11 cellular contexts compared by ENCODE assay signal in the genomic region with DNA sequence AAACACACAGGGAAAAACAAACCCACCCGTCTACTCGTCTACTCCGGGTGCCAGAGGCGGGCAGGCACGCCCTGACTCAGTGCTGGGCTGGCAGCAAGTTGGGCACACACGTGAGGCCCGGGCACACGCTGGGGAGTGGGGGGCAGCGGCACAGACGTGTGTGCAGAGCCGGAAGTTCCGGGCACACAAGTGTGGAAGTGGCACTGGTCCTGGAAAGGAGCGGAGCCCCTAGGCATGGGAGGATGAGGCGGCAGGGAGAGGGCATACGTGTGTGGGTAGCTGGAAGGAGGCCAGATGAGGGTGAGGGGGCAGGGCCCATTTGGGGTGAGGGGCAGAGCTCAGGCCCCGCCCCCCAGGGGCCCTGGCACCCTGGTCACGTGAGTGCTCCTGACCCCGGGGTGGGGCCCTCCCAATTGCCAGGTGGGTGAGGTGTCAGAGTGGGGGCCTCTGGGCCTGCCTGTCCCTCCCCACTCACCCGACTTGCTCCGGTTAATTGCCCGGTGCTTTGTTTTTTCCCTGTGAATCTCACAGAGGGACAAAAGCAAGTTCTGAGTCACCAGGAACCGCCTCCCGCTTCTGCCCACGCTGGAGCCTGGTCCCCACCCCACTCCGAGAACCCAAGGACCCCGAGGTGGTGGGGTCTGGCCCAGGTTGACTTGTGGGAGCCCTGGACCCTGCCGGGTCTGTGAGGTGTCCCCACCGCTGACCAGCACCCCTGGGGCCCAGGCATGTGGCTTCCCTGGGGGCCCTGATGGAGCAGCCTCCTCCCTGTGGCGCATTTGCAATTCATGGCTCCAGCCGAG.
DNase-seq lines count a peak whose midpoint lies in the region; ATAC-seq and TF ChIP-seq lines count a peak whose summit lies in the region.
"Had no signal": no experiment of that assay in that cellular context is flagged by ENCODE, and none has a peak within 500 bp of the region (broad histone marks: within the 10 kb centered on the region; RNA-seq: fewer than 3 reads in every experiment).

No MANE protein-coding gene starts in this region.

- BruUV-seq in A673 (replicated peaks; lab: Mats Ljungman, UMichigan), result no TSS peak

- ATAC-seq in GM19452 (IDR thresholded peaks at IDR 0.05; ENCODE audit: unreplicated experiment), result no peak

- TF ChIP-seq CTCF in A673 (conservative IDR thresholded peaks at IDR 0.05; ENCODE audit: low read depth, low read length) (no peak), colonic mucosa (IDR thresholded peaks at IDR 0.05) (no peak)

- no peaks in the 10 kb centered on the region for H3K36me3 Mint-ChIP-seq in activated T-helper 2 cell treated with anti-CD3 and anti-CD28 coated beads, Interferon-gamma antibody, Interleukin-2, Interleukin-4, amounts not matched to agents 10 μg/mL and 5 μg/mL and 100 μg/mL, durations not matched to agents 14 hours and 24 hours and 36 hours (ENCODE audit: low read depth)

- no peak overlapping the region for H3K27ac Mint-ChIP-seq in activated T-helper 2 cell treated with anti-CD3 and anti-CD28 coated beads, Interferon-gamma antibody, Interleukin-2, Interleukin-4, amounts not matched to agents 10 μg/mL and 5 μg/mL and 100 μg/mL, durations not matched to agents 14 hours and 24 hours and 36 hours

- peaks cover 10% of the 10 kb centered on the region for H3K27me3 Mint-ChIP-seq in activated T-helper 2 cell treated with anti-CD3 and anti-CD28 coated beads, Interferon-gamma antibody, Interleukin-2, Interleukin-4, amounts not matched to agents 10 μg/mL and 5 μg/mL and 100 μg/mL, durations not matched to agents 14 hours and 24 hours and 36 hours (ENCODE audit: low read depth)

- H3K27ac ChIP-seq in A673 (ENCODE audit: low read depth, low read length, poor library complexity, severe bottlenecking) (peak overlapping the region; percentile 47), HUES6 (ENCODE audit: low read depth, low read length) (peak overlapping the region; percentile 63; the same call in 1 of the 2 replicates), colonic mucosa (no peak overlapping the region)
- H3K27ac ChIP-seq: BLaER1 had no signal

- H3K27me3 ChIP-seq in A673 (replicated peaks; ENCODE audit: insufficient read depth, low read depth, low read length, poor library complexity), result no peaks in the 10 kb centered on the region
- peaks cover 8% of the 10 kb centered on the region; the same call in 1 of the 2 replicates for H3K27me3 ChIP-seq in HUES6 (ENCODE audit: control insufficient read depth, insufficient read depth, low read length)
- H3K27me3 ChIP-seq in colonic mucosa, result no peaks in the 10 kb centered on the region
- H3K27me3 ChIP-seq in mucosa of stomach (ENCODE audit: control insufficient read depth, insufficient read depth, low read length), result peaks cover 4% of the 10 kb centered on the region

- H3K9me3 Mint-ChIP-seq in activated T-helper 2 cell treated with anti-CD3 and anti-CD28 coated beads, Interferon-gamma antibody, Interleukin-2, Interleukin-4, amounts not matched to agents 10 μg/mL and 5 μg/mL and 100 μg/mL, durations not matched to agents 14 hours and 24 hours and 36 hours, result no peaks in the 10 kb centered on the region

- intact Hi-C loops in A673 (cut with micrococcal nuclease; ENCODE audit: unreplicated experiment) (no loop called here), colonic mucosa (cut with DNase I) (no loop called here)
- intact Hi-C loops in activated T-helper 2 cell treated with anti-CD3 and anti-CD28 coated beads, Interferon-gamma antibody, Interleukin-2, Interleukin-4, amounts not matched to agents 10 μg/mL and 5 μg/mL and 100 μg/mL, durations not matched to agents 14 hours and 24 hours and 36 hours (cut with micrococcal nuclease), result no loop called here

- H3K36me3 ChIP-seq in A673 (ENCODE audit: insufficient read depth, low read length, poor library complexity, severe bottlenecking) (no peaks in the 10 kb centered on the region), HUES6 (ENCODE audit: control insufficient read depth, insufficient read depth, low read length) (no peaks in the 10 kb centered on the region), colonic mucosa (no peaks in the 10 kb centered on the region), mucosa of stomach (ENCODE audit: control insufficient read depth, insufficient read depth, low read length) (no peaks in the 10 kb centered on the region)
- H3K36me3 ChIP-seq: BLaER1 had no signal

- peaks cover 2% of the 10 kb centered on the region for H3K4me1 Mint-ChIP-seq in activated T-helper 2 cell treated with anti-CD3 and anti-CD28 coated beads, Interferon-gamma antibody, Interleukin-2, Interleukin-4, amounts not matched to agents 10 μg/mL and 5 μg/mL and 100 μg/mL, durations not matched to agents 14 hours and 24 hours and 36 hours (ENCODE audit: low read depth)

- H3K9ac ChIP-seq in HUES6 (ENCODE audit: low read length), result peak overlapping the region; percentile 57
- peak overlapping the region in 1 of 2 donors; percentile 40 for H3K9ac ChIP-seq in colonic mucosa (ENCODE audit: low read depth in 2 of 2, low read length in 2 of 2)
- peak overlapping the region; percentile 50 for H3K9ac ChIP-seq in mucosa of stomach (ENCODE audit: low read length)
- H3K9ac ChIP-seq: BLaER1 had no signal

- H3K4me1 ChIP-seq in A673 (ENCODE audit: insufficient read depth, low read length, poor library complexity, severe bottlenecking) (peaks cover 29% of the 10 kb centered on the region), HUES6 (ENCODE audit: control insufficient read depth, insufficient read depth, low read length) (peaks cover 46% of the 10 kb centered on the region), colonic mucosa (no peaks in the 10 kb centered on the region), mucosa of stomach (ENCODE audit: control insufficient read depth, insufficient read depth, low read length) (peaks cover 14% of the 10 kb centered on the region)

- CTCF ChIA-PET in A673 (lab: Charles Lee), result no interaction called here

- DNase-seq in A673 (ENCODE audit: low spot score) (peak; percentile 60), colonic mucosa (peak; percentile 34), glomerular visceral epithelial cell (ENCODE audit: extremely low spot score) (no peak), SHP77 (lab: John Stamatoyannopoulos, UW) (no peak)
- no peak for DNase-seq in activated T-helper 2 cell treated with anti-CD3 and anti-CD28 coated beads, Interferon-gamma antibody, Interleukin-2, Interleukin-4, amounts not matched to agents 10 μg/mL and 5 μg/mL and 100 μg/mL, durations not matched to agents 14 hours and 24 hours and 36 hours (ENCODE audit: low spot score)
- DNase-seq: NCI-H526; stimulated activated naive CD4-positive, alpha-beta T cell had no signal

- no peaks in the 10 kb centered on the region for H3K9me3 ChIP-seq in A673 (ENCODE audit: low read depth, low read length, poor library complexity, severe bottlenecking)
- H3K9me3 ChIP-seq in HUES6 (ENCODE audit: control insufficient read depth, insufficient read depth, low read depth, low read length), result no peaks in the 10 kb centered on the region
- H3K9me3 ChIP-seq in colonic mucosa, result no peaks in the 10 kb centered on the region
- H3K9me3 ChIP-seq in mucosa of stomach (ENCODE audit: control insufficient read depth, low read length), result no peaks in the 10 kb centered on the region
- H3K9me3 ChIP-seq: BLaER1 had no signal

- no peak overlapping the region for H3K4me3 Mint-ChIP-seq in activated T-helper 2 cell treated with anti-CD3 and anti-CD28 coated beads, Interferon-gamma antibody, Interleukin-2, Interleukin-4, amounts not matched to agents 10 μg/mL and 5 μg/mL and 100 μg/mL, durations not matched to agents 14 hours and 24 hours and 36 hours (ENCODE audit: low read depth)

- POLR2A ChIA-PET in A673 (lab: Charles Lee; ENCODE audit: low non-redundant PET), result no interaction called here

- H3K4me3 ChIP-seq in A673 (ENCODE audit: low read depth, low read length, poor library complexity, severe bottlenecking), result no peak overlapping the region
- peak overlapping the region; percentile 43 for H3K4me3 ChIP-seq in HUES6 (ENCODE audit: low read depth, low read length)
- H3K4me3 ChIP-seq in colonic mucosa, result no peak overlapping the region
- H3K4me3 ChIP-seq in mucosa of stomach (ENCODE audit: low read length), result no peak overlapping the region
- H3K4me3 ChIP-seq: BLaER1 had no signal

Comparison
In these comparisons a context has a peak if more than half of its experiments do, and no peak if none do; other contexts are left out.
1. DNase-seq: peak in A673 (single experiment) and colonic mucosa (single experiment); none in activated T-helper 2 cell treated with anti-CD3 and anti-CD28 coated beads, Interferon-gamma antibody, Interleukin-2, Interleukin-4, amounts not matched to agents 10 μg/mL and 5 μg/mL and 100 μg/mL, durations not matched to agents 14 hours and 24 hours and 36 hours (single experiment), glomerular visceral epithelial cell (single experiment) and SHP77 (0 of 2).